In genomic region chr2:199798881-199799580, GRCh38 we compare ENCODE assay signal across 16 cellular contexts. TPM values are rescaled to one million over a fixed set of nuclear protein-coding genes. Genes with fewer than 3 reads are reported as not detected.
DNase-seq lines count a peak whose midpoint lies in the region; ATAC-seq and TF ChIP-seq lines count a peak whose summit lies in the region.
"Had no signal": no experiment of that assay in that cellular context is flagged by ENCODE, and none has a peak within 500 bp of the region (broad histone marks: within the 10 kb centered on the region; RNA-seq: fewer than 3 reads in every experiment).

No MANE protein-coding gene starts in this region.

- peak; percentile 82 for DNase-seq in COLO829 (ENCODE audit: low spot score)
- peak in 47 of 56 donors; percentile 3 to 77 (median 35) for DNase-seq in amygdala (lab: John Stamatoyannopoulos, UW)
- DNase-seq in heart left ventricle: peak in 3 of 5 donors; percentile 22 to 45 (median 35)
- DNase-seq in pons (ENCODE audit: low spot score): peak; percentile 86
- DNase-seq in AML-193 (lab: John Stamatoyannopoulos, UW): no peak
- DNase-seq in HT-29 (ENCODE audit: low spot score): no peak
- no peak for DNase-seq in HK-2 (ENCODE audit: unreplicated experiment)
- DNase-seq: activated CD4-positive, alpha-beta T cell treated with anti-CD3 and anti-CD28 coated beads, Interleukin-2, amount 50 U/mL, for 1 hour; activated effector memory CD4-positive, alpha-beta T cell treated with Interleukin-2 at 50 U/mL for 16 hours; H9; mesenchymal stem cell; NCI-H1436; uterus had no signal

- H3K36me3 ChIP-seq in heart left ventricle: no peaks in the 10 kb centered on the region
- H3K36me3 ChIP-seq: BLaER1, uterus had no signal

- ATAC-seq in heart left ventricle: peak in 1 of 4 donors; percentile 61
- ATAC-seq in GM21526 (IDR thresholded peaks at IDR 0.05; ENCODE audit: low FRiP score, unreplicated experiment): no peak

- no peaks in the 10 kb centered on the region for H3K27me3 ChIP-seq in heart left ventricle
- H3K27me3 ChIP-seq: BLaER1, uterus had no signal

- no peak overlapping the region for H3K4me3 ChIP-seq in heart left ventricle
- H3K4me3 ChIP-seq: BLaER1, skin epidermis, uterus had no signal

- TF ChIP-seq POLR2A in heart left ventricle (IDR thresholded peaks at IDR 0.05): no peak

- H3K27ac ChIP-seq in heart left ventricle: no peak overlapping the region
- H3K27ac ChIP-seq: BLaER1, uterus had no signal

- no peak for TF ChIP-seq CTCF in heart left ventricle (IDR thresholded peaks at IDR 0.05)

- WGBS in heart left ventricle, 4 donors: 14 to 23% (median 18%) methylated on average over 9 of the region's 9 CpGs

- peaks cover 0 to 11% (median 0%) of the 10 kb centered on the region in 12 donors for H3K4me1 ChIP-seq in heart left ventricle
- H3K4me1 ChIP-seq: BLaER1, uterus had no signal

- intact Hi-C loops in heart left ventricle (cut with DNase I): no loop called here

- H3K9me3 ChIP-seq in heart left ventricle: no peaks in the 10 kb centered on the region
- H3K9me3 ChIP-seq: BLaER1, uterus had no signal

RNA-seq across cellular contexts. Expression of gene FTCDNL1, which starts 52.0 kb away (rescaled TPM):
- 1 to 10 TPM in 8 of 9 donors, under 1 TPM in 1; 0.83 to 9.6 (median 2.9) TPM for total RNA-seq in heart left ventricle
- polyA plus RNA-seq in heart left ventricle: under 1 TPM; 0.69 to 0.75 TPM
- total RNA-seq in HT-29 (2014; rRNA removed; shearing (Covaris generic)): 0.69 TPM in 1 of 2 replicates, not detected in the other

Comparison
In these comparisons a context has a peak if more than half of its experiments do, and no peak if none do; other contexts are left out.
1. DNase-seq: peak in COLO829 (single experiment), amygdala (47 of 56), heart left ventricle (3 of 5) and pons (single experiment); none in AML-193 (0 of 2), HT-29 (single experiment) and HK-2 (single experiment).